Comparison of ENCODE assay signal across 26 cellular contexts in genomic region chr16:50737420-50737959, GRCh38. TPM values are rescaled to one million over a fixed set of nuclear protein-coding genes. Genes with fewer than 3 reads are reported as not detected.
"Had no signal": no experiment of that assay in that cellular context is flagged by ENCODE, and none has a peak within 500 bp of the region (broad histone marks: within the 10 kb centered on the region; RNA-seq: fewer than 3 reads in every experiment).

No MANE protein-coding gene starts in this region.

- H3K4me3 ChIP-seq: adrenal gland, lower lobe of right lung, mucosa of descending colon, pancreas, psoas muscle, right atrium auricular region, suprapubic skin, tibial nerve had no signal

- H3K9me3 ChIP-seq: adrenal gland, lower lobe of right lung, mucosa of descending colon, pancreas, psoas muscle, right atrium auricular region, suprapubic skin, tibial nerve had no signal

- H3K36me3 ChIP-seq: adrenal gland, lower lobe of right lung, pancreas, right atrium auricular region, suprapubic skin, tibial nerve had no signal

- H3K27me3 ChIP-seq: adrenal gland, pancreas, right atrium auricular region, suprapubic skin, tibial nerve had no signal

- H3K4me1 ChIP-seq: pancreas, psoas muscle had no signal

- ATAC-seq: activated CD4-positive, CD25-positive, alpha-beta regulatory T cell treated with anti-CD3 and anti-CD28 coated beads, Interleukin-2, amount 50 U/mL, for 24 hours; activated CD8-positive, alpha-beta T cell treated with anti-CD3 and anti-CD28 coated beads, Interleukin-2, amount 10 ng/mL, durations not matched to agents 7 days and 5 days; esophagus mucosa; left lobe of liver; lower lobe of right lung; mucosa of descending colon; pancreas; psoas muscle; stimulated activated naive CD8-positive, alpha-beta T cell treated with anti-CD3 and anti-CD28 coated beads, Interleukin-15, amount 100 ng/mL, for 72 hours had no signal

- FAIRE-seq: astrocyte, colon, kidney, pancreas, urothelium cell line had no signal

- H3K27ac ChIP-seq: adrenal gland, lower lobe of right lung, pancreas, psoas muscle, right atrium auricular region, suprapubic skin, tibial nerve, VCaP had no signal

- DNase-seq: activated CD4-positive, alpha-beta T cell treated with anti-CD3 and anti-CD28 coated beads, Interleukin-2, amount 50 U/mL, for 1 hour; activated CD8-positive, alpha-beta T cell treated with anti-CD3 and anti-CD28 coated beads, Interleukin-2, amount 10 ng/mL, durations not matched to agents 7 days and 5 days; activated gamma-delta T cell treated with Interleukin-2 at 50 U/mL for 16 hours; central memory CD4-positive, alpha-beta T cell; effector memory CD4-positive, alpha-beta T cell; foreskin melanocyte; kidney; lower lobe of right lung; mesendoderm; mucosa of descending colon; nephron progenitor cell; pancreas; psoas muscle; stimulated activated CD4-positive, alpha-beta T cell treated with anti-CD3 and anti-CD28 coated beads, Interleukin-4, amount 100 ng/mL, for 4 hours; stimulated activated naive CD8-positive, alpha-beta T cell treated with anti-CD3 and anti-CD28 coated beads, Interleukin-15, amount 100 ng/mL, for 72 hours had no signal

RNA-seq across cellular contexts. Expression of gene NOD2, which starts 44.1 kb away (rescaled TPM):
- total RNA-seq: astrocyte had no signal

RNA-seq across cellular contexts. Expression of gene SNX20, which starts 56.4 kb away (rescaled TPM):
- total RNA-seq: astrocyte had no signal
